8 cellular contexts compared by ENCODE assay signal in the genomic region with DNA sequence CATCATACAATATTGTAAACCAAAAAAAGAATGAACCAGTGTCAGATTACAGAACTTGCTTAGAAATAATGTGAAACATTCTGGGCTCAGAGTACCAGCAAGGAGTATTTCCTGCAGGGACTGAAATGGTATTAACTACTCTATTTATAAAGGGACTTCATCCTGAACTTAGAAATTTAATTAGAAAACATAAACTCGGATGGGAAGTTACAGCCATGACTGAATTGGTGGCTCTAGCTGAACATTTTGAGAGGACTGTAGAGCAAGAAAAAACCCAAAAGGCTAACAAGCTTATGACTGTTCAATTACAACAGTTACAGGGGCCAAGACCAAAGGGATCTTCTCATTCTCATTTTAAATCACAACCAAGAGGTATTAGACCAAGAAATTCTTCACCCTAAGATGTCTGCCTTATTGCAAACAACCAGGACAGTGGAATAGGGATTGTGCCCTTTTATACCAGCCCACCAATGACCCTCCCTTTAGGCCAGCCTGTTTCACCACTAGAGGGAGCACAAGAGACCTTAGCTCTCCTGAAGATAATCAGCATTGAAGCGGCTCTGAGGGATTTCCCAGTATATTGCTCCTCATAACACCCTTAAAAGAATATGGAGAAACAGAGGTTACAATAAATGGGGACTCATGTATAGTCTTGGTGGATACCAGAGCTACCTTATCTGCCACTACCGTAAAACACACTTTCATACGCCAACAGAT. TPM values are rescaled to one million over a fixed set of nuclear protein-coding genes. Genes with fewer than 3 reads are reported as not detected.
DNase-seq lines count a peak whose midpoint lies in the region; ATAC-seq, FAIRE-seq and TF ChIP-seq lines count a peak whose summit lies in the region.
"Not testable (repeated sequence)": the region's sequence is repeated elsewhere in the genome, so short reads cannot be mapped to it uniquely, and the experiment has no call there.

No MANE protein-coding gene starts in this region.

- not testable (repeated sequence) for H4K5ac ChIP-seq in IMR-90 (ENCODE audit: low read depth, low read length)

- H3K18ac ChIP-seq in IMR-90 (ENCODE audit: low read depth, low read length): not testable (repeated sequence)

- H3K4me1 Mint-ChIP-seq in activated CD8-positive, alpha-beta T cell treated with anti-CD3 and anti-CD28 coated beads, Interleukin-2, amount 10 ng/mL, durations not matched to agents 7 days and 5 days (ENCODE audit: low read depth); stimulated activated effector memory CD8-positive, alpha-beta T cell treated with anti-CD3 and anti-CD28 coated beads, Interleukin-12 subunit alpha, Interleukin-12 subunit beta, amount 100 ng/mL, for 72 hours: not testable (repeated sequence)

- not testable (repeated sequence) for H2AK9ac ChIP-seq in IMR-90 (replicated peaks; ENCODE audit: low read depth, low read length, poor library complexity)

- not testable (repeated sequence) for TF ChIP-seq RAD21 in IMR-90 (IDR thresholded peaks at IDR 0.05; ENCODE audit: low read length)

- H2BK20ac ChIP-seq in IMR-90 (ENCODE audit: low read depth, low read length): not testable (repeated sequence)

- not testable (repeated sequence) for H3K4me2 ChIP-seq in IMR-90 (ENCODE audit: low read depth, low read length)

- H3K4me3 ChIP-seq in IMR-90 (ENCODE audit: insufficient read depth, low read depth, low read length); epithelial cell of esophagus (ENCODE audit: low read length); lung: not testable (repeated sequence)

- not testable (repeated sequence) for DNase-seq in D721Med (ENCODE audit: insufficient read length, low spot score); lung (ENCODE audit: low spot score)
- DNase-seq in IMR-90 (peak; percentile 13), OCI-M1 (lab: John Stamatoyannopoulos, UW) (peak; percentile 60), epithelial cell of esophagus (ENCODE audit: low read depth) (peak; percentile 24)
- DNase-seq in activated CD8-positive, alpha-beta T cell treated with anti-CD3 and anti-CD28 coated beads, Interleukin-2, amount 10 ng/mL, durations not matched to agents 7 days and 5 days: peak; percentile 44
- peak in 1 of 2 donors; percentile 55 for DNase-seq in stimulated activated effector memory CD8-positive, alpha-beta T cell treated with anti-CD3 and anti-CD28 coated beads, Interleukin-12 subunit alpha, Interleukin-12 subunit beta, amount 100 ng/mL, for 72 hours (ENCODE audit: low spot score in 2 of 2)

- not testable (repeated sequence) for H4K91ac ChIP-seq in IMR-90 (ENCODE audit: insufficient read depth, low read depth, low read length)

- not testable (repeated sequence) for H3K56ac ChIP-seq in IMR-90 (ENCODE audit: extremely low read depth, insufficient read depth, low read length)

- H3K4me1 ChIP-seq in IMR-90 (ENCODE audit: control insufficient read depth, insufficient read depth, low read length); lung (ENCODE audit: control insufficient read depth in 2 of 2, insufficient read depth in 2 of 2, low read length in 2 of 2): not testable (repeated sequence)

- H3K27ac ChIP-seq in IMR-90 (ENCODE audit: insufficient read depth, low read length); lung (ENCODE audit: low read depth in 1 of 2, low read length in 1 of 2): not testable (repeated sequence)

- H3K4ac ChIP-seq in IMR-90 (ENCODE audit: low read depth, low read length): not testable (repeated sequence)

- H3K4me3 Mint-ChIP-seq in activated CD8-positive, alpha-beta T cell treated with anti-CD3 and anti-CD28 coated beads, Interleukin-2, amount 10 ng/mL, durations not matched to agents 7 days and 5 days; stimulated activated effector memory CD8-positive, alpha-beta T cell treated with anti-CD3 and anti-CD28 coated beads, Interleukin-12 subunit alpha, Interleukin-12 subunit beta, amount 100 ng/mL, for 72 hours: not testable (repeated sequence)

- intact Hi-C loops in IMR-90 (cut with micrococcal nuclease): not testable (repeated sequence)

- H3K23ac ChIP-seq in IMR-90 (ENCODE audit: low read depth, low read length): not testable (repeated sequence)

- POLR2A ChIA-PET in IMR-90 (lab: Charles Lee; ENCODE audit: unreplicated experiment); activated CD8-positive, alpha-beta T cell treated with anti-CD3 and anti-CD28 coated beads, Interleukin-2, amount 10 ng/mL, durations not matched to agents 7 days and 5 days (lab: Charles Lee): not testable (repeated sequence)

- H3K9me3 Mint-ChIP-seq in activated CD8-positive, alpha-beta T cell treated with anti-CD3 and anti-CD28 coated beads, Interleukin-2, amount 10 ng/mL, durations not matched to agents 7 days and 5 days (ENCODE audit: insufficient read depth); stimulated activated effector memory CD8-positive, alpha-beta T cell treated with anti-CD3 and anti-CD28 coated beads, Interleukin-12 subunit alpha, Interleukin-12 subunit beta, amount 100 ng/mL, for 72 hours: not testable (repeated sequence)

- H2AK5ac ChIP-seq in IMR-90 (ENCODE audit: low read depth, low read length): not testable (repeated sequence)

- H4K8ac ChIP-seq in IMR-90 (ENCODE audit: low read depth in 2 of 2, low read length in 2 of 2): not testable (repeated sequence)

- peak; percentile 94 for FAIRE-seq in D721Med (lab: Jason Lieb, UNC)

- H2BK120ac ChIP-seq in IMR-90 (ENCODE audit: low read depth, low read length): not testable (repeated sequence)

- H2AFZ ChIP-seq in IMR-90 (replicated peaks; ENCODE audit: low read length, poor library complexity): not testable (repeated sequence)

- not testable (repeated sequence) for H3K36me3 Mint-ChIP-seq in activated CD8-positive, alpha-beta T cell treated with anti-CD3 and anti-CD28 coated beads, Interleukin-2, amount 10 ng/mL, durations not matched to agents 7 days and 5 days (ENCODE audit: low read depth); stimulated activated effector memory CD8-positive, alpha-beta T cell treated with anti-CD3 and anti-CD28 coated beads, Interleukin-12 subunit alpha, Interleukin-12 subunit beta, amount 100 ng/mL, for 72 hours

- H3K27ac Mint-ChIP-seq in activated CD8-positive, alpha-beta T cell treated with anti-CD3 and anti-CD28 coated beads, Interleukin-2, amount 10 ng/mL, durations not matched to agents 7 days and 5 days; stimulated activated effector memory CD8-positive, alpha-beta T cell treated with anti-CD3 and anti-CD28 coated beads, Interleukin-12 subunit alpha, Interleukin-12 subunit beta, amount 100 ng/mL, for 72 hours: not testable (repeated sequence)

- H3K79me1 ChIP-seq in IMR-90 (ENCODE audit: low read depth in 1 of 2, low read length in 2 of 2): not testable (repeated sequence)

- BruUV-seq in IMR-90 (replicated peaks; lab: Mats Ljungman, UMichigan): not testable (repeated sequence)

- not testable (repeated sequence) for H4K20me1 ChIP-seq in IMR-90 (ENCODE audit: insufficient read depth, low read length)

- H3K14ac ChIP-seq in IMR-90 (replicated peaks; ENCODE audit: low read depth, low read length): not testable (repeated sequence)

- not testable (repeated sequence) for H3K27me3 Mint-ChIP-seq in activated CD8-positive, alpha-beta T cell treated with anti-CD3 and anti-CD28 coated beads, Interleukin-2, amount 10 ng/mL, durations not matched to agents 7 days and 5 days (ENCODE audit: low read depth)

- TF ChIP-seq CTCF in D721Med (IDR thresholded peaks at IDR 0.05; ENCODE audit: insufficient read depth, missing control alignments): peak; percentile 51
- TF ChIP-seq CTCF in IMR-90 (conservative IDR thresholded peaks at IDR 0.05; ENCODE audit: low read depth, low read length): peak; percentile 40
- TF ChIP-seq CTCF in epithelial cell of esophagus (IDR thresholded peaks at IDR 0.05; ENCODE audit: insufficient read depth, low read depth, low read length, missing control alignments): peak; percentile 54
- not testable (repeated sequence) for TF ChIP-seq CTCF in lung (IDR thresholded peaks at IDR 0.05; ENCODE audit: control extremely low read depth, extremely low read depth)

- not testable (repeated sequence) for H3K9me3 ChIP-seq in IMR-90 (ENCODE audit: control insufficient read depth, insufficient read depth, low read length); lung (ENCODE audit: control insufficient read depth in 2 of 2, insufficient read depth in 1 of 2, low read length in 1 of 2)

- H3K9ac ChIP-seq in IMR-90 (ENCODE audit: low read depth, low read length): not testable (repeated sequence)

- not testable (repeated sequence) for TF ChIP-seq POLR2A in IMR-90 (IDR thresholded peaks at IDR 0.05; ENCODE audit: low read depth, low read length)

- dilution Hi-C loops in IMR-90 (cut with HindIII; ENCODE audit: low sequenced_read_pairs, unreplicated experiment): not testable (repeated sequence)

- in situ Hi-C loops in IMR-90 (cut with MboI; ENCODE audit: low sequenced_read_pairs): not testable (repeated sequence)

- CTCF ChIA-PET in IMR-90 (lab: Yijun Ruan, JAX): not testable (repeated sequence)
- CTCF ChIA-PET in activated CD8-positive, alpha-beta T cell treated with anti-CD3 and anti-CD28 coated beads, Interleukin-2, amount 10 ng/mL, durations not matched to agents 7 days and 5 days (lab: Charles Lee): interaction anchor here (0.8 to 1.1 kb wide), 2 partner anchors 8 to 89 kb away, joined by 3 read pairs; no protein-coding TSS in a partner anchor

- not testable (repeated sequence) for H2BK5ac ChIP-seq in IMR-90 (ENCODE audit: low read depth, low read length, poor library complexity, severe bottlenecking)

- H3K36me3 ChIP-seq in IMR-90 (ENCODE audit: control insufficient read depth, insufficient read depth, low read length); lung (ENCODE audit: control insufficient read depth in 2 of 2, insufficient read depth in 2 of 2, low read length in 2 of 2): not testable (repeated sequence)

- peak; percentile 74 for ATAC-seq in GM21515 (IDR thresholded peaks at IDR 0.05; ENCODE audit: unreplicated experiment)
- peak; percentile 96 for ATAC-seq in IMR-90 (ENCODE audit: low read depth)
- peak; percentile 92 for ATAC-seq in activated CD8-positive, alpha-beta T cell treated with anti-CD3 and anti-CD28 coated beads, Interleukin-2, amount 10 ng/mL, durations not matched to agents 7 days and 5 days
- peak; percentile 82 for ATAC-seq in lung (ENCODE audit: insufficient read depth, low FRiP score)
- peak; percentile 84 for ATAC-seq in stimulated activated effector memory CD8-positive, alpha-beta T cell treated with anti-CD3 and anti-CD28 coated beads, Interleukin-12 subunit alpha, Interleukin-12 subunit beta, amount 100 ng/mL, for 72 hours

- H3K9me1 ChIP-seq in IMR-90 (ENCODE audit: insufficient read depth, low read length): not testable (repeated sequence)

- H3K27me3 ChIP-seq in IMR-90 (ENCODE audit: control insufficient read depth, insufficient read depth, low read length); lung (ENCODE audit: control insufficient read depth, insufficient read depth): not testable (repeated sequence)

- no CpG with 5 or more reads among the region's 4 CpGs for WGBS in IMR-90 (ENCODE audit: extremely low coverage in 2 of 2, insufficient read length in 1 of 2), 2 experiments
- 47 to 54% methylated on average over 4 of the region's 4 CpGs for WGBS in lung, 2 donors

- H2BK15ac ChIP-seq in IMR-90 (ENCODE audit: low read depth, low read length): not testable (repeated sequence)

RNA-seq across cellular contexts. Expression of a gene that starts 46.6 kb away (rescaled TPM):
- total RNA-seq in IMR-90 (2012; rRNA removed): 37.6 and 52.2 TPM in 2 replicates
- polyA plus RNA-seq in IMR-90 (2012; rRNA removed): 29.8 and 35.3 TPM in 2 replicates
- polyA plus RNA-seq in IMR-90 (2012; cell fraction: cytosol; rRNA removed): 4.9 and 11.7 TPM in 2 replicates
- polyA plus RNA-seq in IMR-90 (2012; cell fraction: nucleus; rRNA removed; ENCODE audit: low replicate concordance): 1.4 and 8.3 TPM in 2 replicates
- 10 to 100 TPM; 43.7 to 50.0 TPM for total RNA-seq in activated CD8-positive, alpha-beta T cell treated with anti-CD3 and anti-CD28 coated beads, Interleukin-2, amount 10 ng/mL, durations not matched to agents 7 days and 5 days
- total RNA-seq in lung: 10 to 100 TPM; 15.1 to 17.9 TPM
- polyA plus RNA-seq in lung: 10 to 100 TPM; 33.3 to 54.2 TPM

RNA-seq across cellular contexts. Expression of a gene that starts 48.3 kb away (rescaled TPM):
- total RNA-seq in IMR-90 (2012; rRNA removed): not detected in 2 replicates
- polyA plus RNA-seq in IMR-90 (2012; rRNA removed): not detected in 2 replicates
- polyA plus RNA-seq in IMR-90 (2012; cell fraction: cytosol; rRNA removed): not detected in 2 replicates
- polyA plus RNA-seq in IMR-90 (2012; cell fraction: nucleus; rRNA removed; ENCODE audit: low replicate concordance): not detected in 2 replicates
- total RNA-seq in activated CD8-positive, alpha-beta T cell treated with anti-CD3 and anti-CD28 coated beads, Interleukin-2, amount 10 ng/mL, durations not matched to agents 7 days and 5 days: not detected
- total RNA-seq in lung: not detected
- not detected for polyA plus RNA-seq in lung
